Comparison of ENCODE assay signal across 12 cellular contexts in genomic region chr4:143021384-143021783, GRCh38.
A peak's percentile ranks its signal among the peaks of the same experiment; 100 is the strongest.
DNase-seq lines count a peak whose midpoint lies in the region; ATAC-seq and TF ChIP-seq lines count a peak whose summit lies in the region.
"Had no signal": no experiment of that assay in that cellular context is flagged by ENCODE, and none has a peak within 500 bp of the region (broad histone marks: within the 10 kb centered on the region; RNA-seq: fewer than 3 reads in every experiment).

No MANE protein-coding gene starts in this region.

- no peak overlapping the region for H3K4me3 ChIP-seq in dorsolateral prefrontal cortex

- intact Hi-C loops in dorsolateral prefrontal cortex (cut with DNase I): no loop called here

- no peak overlapping the region for H3K27ac ChIP-seq in dorsolateral prefrontal cortex
- H3K27ac ChIP-seq: neutrophil had no signal

- DNase-seq in medulla oblongata (ENCODE audit: extremely low spot score): peak; percentile 47
- no peak for DNase-seq in A172 (ENCODE audit: low spot score)
- DNase-seq in activated CD8-positive, alpha-beta memory T cell treated with anti-CD3 and anti-CD28 coated beads, Interleukin-2, amount 50 U/mL, for 4 hours: no peak
- no peak for DNase-seq in dorsolateral prefrontal cortex
- DNase-seq: central memory CD4-positive, alpha-beta T cell; DMS53; islet precursor cell; NCI-H1092 had no signal

- ATAC-seq in GM19035 (IDR thresholded peaks at IDR 0.05; ENCODE audit: unreplicated experiment): peak; percentile 84
- peak; percentile 74 for ATAC-seq in GM21786 (IDR thresholded peaks at IDR 0.05; ENCODE audit: unreplicated experiment)
- peak; percentile 71 for ATAC-seq in HG03196 (IDR thresholded peaks at IDR 0.05; ENCODE audit: unreplicated experiment)

- no peak for TF ChIP-seq CTCF in dorsolateral prefrontal cortex (IDR thresholded peaks at IDR 0.05 in 54 of 56, conservative IDR thresholded peaks at IDR 0.05 in 2 of 56; ENCODE audit: low read depth in 1 of 56, partially characterized antibody in 56 of 56)

- H3K27me3 ChIP-seq in dorsolateral prefrontal cortex: no peaks in the 10 kb centered on the region
- H3K27me3 ChIP-seq: neutrophil had no signal
